Comparison of ENCODE assay signal across 25 cellular contexts in genomic region chr17:80119839-80120238, GRCh38. TPM values are rescaled to one million over a fixed set of nuclear protein-coding genes. Genes with fewer than 3 reads are reported as not detected.
"Had no signal": no experiment of that assay in that cellular context is flagged by ENCODE, and none has a peak within 500 bp of the region (broad histone marks: within the 10 kb centered on the region; RNA-seq: fewer than 3 reads in every experiment).

No MANE protein-coding gene starts in this region.

- H3K4me1 Mint-ChIP-seq: naive thymus-derived CD8-positive, alpha-beta T cell had no signal

- H3K27me3 ChIP-seq: esophagus squamous epithelium had no signal

- H3K4me3 ChIP-seq: coronary artery, esophagus squamous epithelium, heart right ventricle, left lung, lung, prostate gland, skin epidermis, thoracic aorta had no signal

- DNase-seq: activated CD4-positive, alpha-beta T cell treated with anti-CD3 and anti-CD28 coated beads for 1 hour; activated CD4-positive, alpha-beta T cell treated with anti-CD3 and anti-CD28 coated beads, Interleukin-2, amount 50 U/mL, for 1 hour; activated CD8-positive, alpha-beta T cell treated with anti-CD3 and anti-CD28 coated beads, Interleukin-2, amount 10 ng/mL, durations not matched to agents 7 days and 5 days; activated naive CD4-positive, alpha-beta T cell treated with Interleukin-2 at 50 U/mL for 16 hours; activated T-cell treated with anti-CD3 and anti-CD28 coated beads, Interleukin-2, amount 50 U/mL, for 1 hour; amniotic stem cell; cerebellar nuclear complex; esophagus squamous epithelium; heart right ventricle; left lung; naive thymus-derived CD8-positive, alpha-beta T cell; stimulated activated CD4-positive, alpha-beta T cell treated with anti-CD3 and anti-CD28 coated beads, Interleukin-1b, Interleukin-23, amount 100 ng/mL, for 48 hours had no signal

- H3K36me3 Mint-ChIP-seq: stimulated activated effector memory CD8-positive, alpha-beta T cell treated with anti-CD3 and anti-CD28 coated beads, Interleukin-12 subunit alpha, Interleukin-12 subunit beta, amount 100 ng/mL, for 72 hours; type B pancreatic cell had no signal

- H3K27me3 Mint-ChIP-seq: activated naive CD8-positive, alpha-beta T cell treated with anti-CD3 and anti-CD28 coated beads, Interleukin-2, amount 10 ng/mL, durations not matched to agents 7 days and 5 days; activated T-helper 17 cell treated with anti-CD3 and anti-CD28 coated beads, Interleukin-2, amount 50 U/mL, for 72 hours; type B pancreatic cell had no signal

- H3K9me3 ChIP-seq: esophagus squamous epithelium, left lung, prostate gland, thoracic aorta had no signal

- H3K4me1 ChIP-seq: heart right ventricle, left lung, prostate gland had no signal

- H3K36me3 ChIP-seq: prostate gland, thoracic aorta had no signal

- H3K27ac Mint-ChIP-seq: activated CD8-positive, alpha-beta T cell treated with anti-CD3 and anti-CD28 coated beads, Interleukin-2, amount 10 ng/mL, durations not matched to agents 7 days and 5 days; activated naive CD8-positive, alpha-beta T cell treated with anti-CD3 and anti-CD28 coated beads, Interleukin-2, amount 10 ng/mL, durations not matched to agents 7 days and 5 days; activated T-helper 17 cell treated with anti-CD3 and anti-CD28 coated beads, Interleukin-2, amount 50 U/mL, for 72 hours; mesothelial cell of epicardium; naive thymus-derived CD8-positive, alpha-beta T cell; stimulated activated effector memory CD8-positive, alpha-beta T cell treated with anti-CD3 and anti-CD28 coated beads, Interleukin-12 subunit alpha, Interleukin-12 subunit beta, amount 100 ng/mL, for 72 hours; type B pancreatic cell had no signal

- H3K27ac ChIP-seq: coronary artery, esophagus squamous epithelium, heart right ventricle, left lung, prostate gland, skin epidermis, thoracic aorta had no signal

- H3K9me3 Mint-ChIP-seq: activated naive CD8-positive, alpha-beta T cell treated with anti-CD3 and anti-CD28 coated beads, Interleukin-2, amount 10 ng/mL, durations not matched to agents 7 days and 5 days; stimulated activated effector memory CD8-positive, alpha-beta T cell treated with anti-CD3 and anti-CD28 coated beads, Interleukin-12 subunit alpha, Interleukin-12 subunit beta, amount 100 ng/mL, for 72 hours had no signal

- H3K4me3 Mint-ChIP-seq: activated CD8-positive, alpha-beta T cell treated with anti-CD3 and anti-CD28 coated beads, Interleukin-2, amount 10 ng/mL, durations not matched to agents 7 days and 5 days; activated naive CD8-positive, alpha-beta T cell treated with anti-CD3 and anti-CD28 coated beads, Interleukin-2, amount 10 ng/mL, durations not matched to agents 7 days and 5 days; activated T-helper 17 cell treated with anti-CD3 and anti-CD28 coated beads, Interleukin-2, amount 50 U/mL, for 72 hours; mesothelial cell of epicardium; naive thymus-derived CD8-positive, alpha-beta T cell; stimulated activated effector memory CD8-positive, alpha-beta T cell treated with anti-CD3 and anti-CD28 coated beads, Interleukin-12 subunit alpha, Interleukin-12 subunit beta, amount 100 ng/mL, for 72 hours; type B pancreatic cell had no signal

- ATAC-seq: activated CD8-positive, alpha-beta T cell treated with anti-CD3 and anti-CD28 coated beads, Interleukin-2, amount 10 ng/mL, durations not matched to agents 7 days and 5 days; activated T-helper 17 cell treated with anti-CD3 and anti-CD28 coated beads, Interleukin-2, amount 50 U/mL, for 72 hours; heart right ventricle; left lung; naive thymus-derived CD8-positive, alpha-beta T cell; SK-N-SH treated with all-trans-retinoic acid at 6 μM for 48 hours; stimulated activated effector memory CD8-positive, alpha-beta T cell treated with anti-CD3 and anti-CD28 coated beads, Interleukin-12 subunit alpha, Interleukin-12 subunit beta, amount 100 ng/mL, for 72 hours had no signal

RNA-seq across cellular contexts. Expression of gene CARD14, which starts 50.0 kb away (rescaled TPM):
- total RNA-seq: activated CD8-positive, alpha-beta T cell treated with anti-CD3 and anti-CD28 coated beads, Interleukin-2, amount 10 ng/mL, durations not matched to agents 7 days and 5 days; activated naive CD8-positive, alpha-beta T cell treated with anti-CD3 and anti-CD28 coated beads, Interleukin-2, amount 10 ng/mL, durations not matched to agents 7 days and 5 days; activated T-helper 17 cell treated with anti-CD3 and anti-CD28 coated beads, Interleukin-2, amount 50 U/mL, for 72 hours; kidney epithelial cell; naive thymus-derived CD8-positive, alpha-beta T cell; T-helper 2 cell treated with Interferon-gamma antibody and Interleukin-4, amounts not matched to agents 100 ng/mL and 5 ng/mL, for 36 hours; thoracic aorta had no signal
- polyA plus RNA-seq: naive thymus-derived CD8-positive, alpha-beta T cell had no signal
